Comparison of ENCODE assay signal across 9 cellular contexts in the genomic region with DNA sequence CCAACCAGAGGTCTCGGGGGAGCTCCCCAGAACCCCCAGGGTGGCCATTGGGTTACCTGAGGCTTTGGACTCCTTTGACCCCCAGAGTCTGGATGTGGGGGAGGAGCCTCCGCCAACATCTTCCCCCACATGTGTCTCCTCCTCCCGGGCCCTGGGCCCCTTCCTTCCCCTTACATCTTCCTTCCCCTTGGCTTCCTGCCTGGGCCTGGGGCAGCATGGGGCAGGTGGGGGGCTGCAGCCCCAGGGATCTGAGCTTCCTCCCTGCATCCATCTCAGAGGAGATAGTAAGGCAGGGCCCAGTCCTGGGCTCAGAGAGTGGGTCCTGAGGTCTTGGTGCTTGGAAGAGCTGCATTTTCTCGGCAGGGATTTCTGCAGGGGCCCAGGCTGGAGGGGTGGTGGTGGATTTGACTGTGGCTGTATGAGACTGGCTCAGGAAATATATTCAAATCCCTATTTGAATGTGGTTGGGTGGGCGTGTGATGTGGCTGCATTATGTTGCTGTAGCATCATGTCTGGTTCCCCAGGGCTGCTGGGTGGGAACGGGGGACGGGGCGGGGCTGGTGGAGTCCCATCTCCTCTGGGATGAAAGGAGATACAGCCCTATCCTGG. TPM values are rescaled to one million over a fixed set of nuclear protein-coding genes. Genes with fewer than 3 reads are reported as not detected.
A peak's percentile ranks its signal among the peaks of the same experiment; 100 is the strongest.
DNase-seq lines count a peak whose midpoint lies in the region; ATAC-seq, FAIRE-seq and TF ChIP-seq lines count a peak whose summit lies in the region.
"Had no signal": no experiment of that assay in that cellular context is flagged by ENCODE, and none has a peak within 500 bp of the region (broad histone marks: within the 10 kb centered on the region; RNA-seq: fewer than 3 reads in every experiment).

No MANE protein-coding gene starts in this region.

- H3K9me3 Mint-ChIP-seq in stimulated activated naive CD8-positive, alpha-beta T cell treated with anti-CD3 and anti-CD28 coated beads, Interleukin-15, Interleukin-2, amounts not matched to agents 100 ng/mL and 50 ng/mL, for 24 hours, result peaks cover 6% of the 10 kb centered on the region

- in situ Hi-C loops in ACHN (cut with HindIII; ENCODE audit: low pct_ligation_motif_present, low pct_unique_long_range_greater_than_20kb, low sequenced_read_pairs), result no loop called here

- peak overlapping the region; percentile 96 for H3K27ac ChIP-seq in HL-60 (replicated peaks)
- H3K27ac ChIP-seq: cardiac muscle cell had no signal

- peak; percentile 51 for ATAC-seq in left lobe of liver
- ATAC-seq in GM21367 (IDR thresholded peaks at IDR 0.05; ENCODE audit: unreplicated experiment), result no peak

- H3K27me3 Mint-ChIP-seq in stimulated activated naive CD8-positive, alpha-beta T cell treated with anti-CD3 and anti-CD28 coated beads, Interleukin-15, Interleukin-2, amounts not matched to agents 100 ng/mL and 50 ng/mL, for 24 hours, result no peaks in the 10 kb centered on the region

- TF ChIP-seq CTCF in GM10266 (IDR thresholded peaks at IDR 0.05; ENCODE audit: control insufficient read depth, insufficient read depth, low read depth, missing control alignments) (no peak), HL-60 (IDR thresholded peaks at IDR 0.05; ENCODE audit: insufficient read depth, low read length) (no peak)

- H3K4me3 Mint-ChIP-seq in stimulated activated naive CD8-positive, alpha-beta T cell treated with anti-CD3 and anti-CD28 coated beads, Interleukin-15, Interleukin-2, amounts not matched to agents 100 ng/mL and 50 ng/mL, for 24 hours, result peak overlapping the region; percentile 95

- peaks cover 60% of the 10 kb centered on the region for H3K4me1 Mint-ChIP-seq in stimulated activated naive CD8-positive, alpha-beta T cell treated with anti-CD3 and anti-CD28 coated beads, Interleukin-15, Interleukin-2, amounts not matched to agents 100 ng/mL and 50 ng/mL, for 24 hours (ENCODE audit: low read depth)

- H3K4me3 ChIP-seq in HL-60 (replicated peaks; ENCODE audit: insufficient read depth, low read length), result peak overlapping the region; percentile 87
- H3K4me3 ChIP-seq: cardiac muscle cell had no signal

- DNase-seq in GM10266 (ENCODE audit: extremely low spot score) (peak; percentile 71), HL-60 (ENCODE audit: low read depth in 1 of 2, low spot score in 1 of 2) (peak; percentile 82 to 88), left lobe of liver (ENCODE audit: low spot score) (no peak), H54 (ENCODE audit: insufficient read length, low spot score) (no peak), ACHN (no peak)
- peak; percentile 46 for DNase-seq in activated CD8-positive, alpha-beta memory T cell treated with anti-CD3 and anti-CD28 coated beads, Interleukin-2, amount 50 U/mL, for 4 hours

- FAIRE-seq in H54 (lab: Jason Lieb, UNC), result no peak

- peak overlapping the region; percentile 89 for H3K27ac Mint-ChIP-seq in stimulated activated naive CD8-positive, alpha-beta T cell treated with anti-CD3 and anti-CD28 coated beads, Interleukin-15, Interleukin-2, amounts not matched to agents 100 ng/mL and 50 ng/mL, for 24 hours

- no peaks in the 10 kb centered on the region for H3K27me3 ChIP-seq in HL-60 (ENCODE audit: insufficient read depth, poor library complexity, severe bottlenecking)
- H3K27me3 ChIP-seq: cardiac muscle cell had no signal

- H3K36me3 Mint-ChIP-seq in stimulated activated naive CD8-positive, alpha-beta T cell treated with anti-CD3 and anti-CD28 coated beads, Interleukin-15, Interleukin-2, amounts not matched to agents 100 ng/mL and 50 ng/mL, for 24 hours (ENCODE audit: low read depth), result peaks cover 33% of the 10 kb centered on the region

- TF ChIP-seq POLR2A in H54 (IDR thresholded peaks at IDR 0.05; ENCODE audit: low read depth, low read length), result no peak

RNA-seq across cellular contexts. Expression of gene VAV1, which starts 0.9 kb away (rescaled TPM):
- 3.1 TPM for total RNA-seq in left lobe of liver
- total RNA-seq: cardiac muscle cell had no signal

RNA-seq across cellular contexts. Expression of gene SH2D3A, which starts 6.2 kb away (rescaled TPM):
- 1.1 TPM for total RNA-seq in left lobe of liver

RNA-seq across cellular contexts. Expression of gene TRIP10, which starts 33.9 kb away (rescaled TPM):
- total RNA-seq in left lobe of liver, result 9.0 TPM

RNA-seq across cellular contexts. Expression of gene GPR108, which starts 36.0 kb away (rescaled TPM):
- 28.8 TPM for total RNA-seq in left lobe of liver

RNA-seq across cellular contexts. Expression of gene C3, which starts 53.0 kb away (rescaled TPM):
- 11,297 TPM for total RNA-seq in left lobe of liver

Comparison
In these comparisons a context has a peak if more than half of its experiments do, and no peak if none do; other contexts are left out.
1. DNase-seq: peak in GM10266 (single experiment), HL-60 (2 of 2) and activated CD8-positive, alpha-beta memory T cell treated with anti-CD3 and anti-CD28 coated beads, Interleukin-2, amount 50 U/mL, for 4 hours (single experiment); none in left lobe of liver (single experiment), H54 (single experiment) and ACHN (single experiment).